1 cellular context compared by ENCODE assay signal in genomic region chr7:116521046-116521664, GRCh38.
TF ChIP-seq lines count a peak whose summit lies in the region.

No MANE protein-coding gene starts in this region.

TF ChIP-seq in endothelial cell of umbilical vein, 7 proteins besides CTCF, POLR2A, EP300 and RAD21:
- peak; percentile 51 for TF ChIP-seq POLR2AphosphoS5 (IDR thresholded peaks at IDR 0.05; ENCODE audit: insufficient read depth, low read depth, low read length)
- TF ChIP-seq JUN (IDR thresholded peaks at IDR 0.05; ENCODE audit: borderline replicate concordance, insufficient read depth, insufficient read length, low read depth) = no peak
- TF ChIP-seq FOS (IDR thresholded peaks at IDR 0.05; ENCODE audit: borderline replicate concordance, insufficient read depth, low read length) = no peak
